Comparison of ENCODE assay signal across 1 cellular context in the genomic region with DNA sequence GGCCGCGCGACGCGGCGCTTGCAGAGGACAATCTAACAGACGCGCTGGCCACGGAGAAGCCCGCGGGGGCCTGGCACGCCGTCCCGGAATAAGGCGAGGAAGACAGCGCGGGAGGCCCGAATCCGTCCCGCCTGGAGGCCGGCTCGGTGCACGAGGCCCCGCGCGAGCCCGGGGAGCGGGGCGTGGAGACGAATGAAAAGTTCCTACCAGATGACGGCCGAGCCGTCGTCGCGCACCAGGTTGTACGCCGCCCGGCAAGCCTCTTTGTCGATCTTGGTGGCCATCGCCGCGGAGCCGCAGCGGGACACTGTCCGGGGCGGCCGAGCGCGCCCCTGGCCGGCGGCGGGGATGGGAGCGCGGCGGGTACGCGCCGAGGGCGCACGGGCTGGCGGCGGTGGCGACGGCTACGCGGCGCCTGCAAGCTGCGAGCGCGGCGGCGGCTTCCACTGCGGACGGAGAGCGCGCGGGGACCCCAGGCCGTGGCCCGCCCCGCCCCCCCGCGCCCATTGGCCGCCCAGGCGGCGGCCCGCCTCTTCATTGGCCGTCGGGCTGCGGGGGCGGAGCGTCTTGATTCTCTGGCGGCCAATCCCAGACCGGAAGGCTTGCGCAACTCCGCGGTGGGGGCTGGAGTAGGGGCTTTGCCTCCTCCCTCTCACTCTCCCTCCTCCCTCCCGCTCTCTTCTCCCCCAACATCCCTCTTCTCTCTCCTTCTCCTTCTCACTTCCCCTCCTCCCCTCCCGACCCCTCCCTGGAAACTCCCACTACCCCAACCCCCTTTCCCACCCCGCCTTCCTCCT.
TF ChIP-seq lines count a peak whose summit lies in the region.

A gene with protein sequence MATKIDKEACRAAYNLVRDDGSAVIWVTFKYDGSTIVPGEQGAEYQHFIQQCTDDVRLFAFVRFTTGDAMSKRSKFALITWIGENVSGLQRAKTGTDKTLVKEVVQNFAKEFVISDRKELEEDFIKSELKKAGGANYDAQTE (minus strand): TSS at position 448 of the 797 bp plus-strand sequence. CDS start 164 bp downstream, at position 284.

TF ChIP-seq in H1, 55 proteins besides CTCF, POLR2A, EP300 and RAD21 (continues in another document):
- TF ChIP-seq SIRT6 (IDR thresholded peaks at IDR 0.05; ENCODE audit: low read length): no peak
- TF ChIP-seq FOSL1 (IDR thresholded peaks at IDR 0.05; ENCODE audit: insufficient read depth, low read depth, low read length): no peak
- no peak for TF ChIP-seq SAP30 (IDR thresholded peaks at IDR 0.05; ENCODE audit: insufficient read depth, insufficient replicate concordance, low read length)
- TF ChIP-seq HDAC6 (IDR thresholded peaks at IDR 0.05; ENCODE audit: low read depth, low read length): no peak
- peak; percentile 92 for TF ChIP-seq EGR1 (IDR thresholded peaks at IDR 0.05; ENCODE audit: borderline replicate concordance, low read depth, low read length)
- 0 out of 2 replicates have a peak, but pooled peaks have one; percentile 2 for TF ChIP-seq YY1 (IDR thresholded peaks at IDR 0.05; ENCODE audit: low read depth, low read length)
- no peak for TF ChIP-seq CTBP2 (IDR thresholded peaks at IDR 0.05; ENCODE audit: borderline replicate concordance, insufficient read depth, insufficient read length, low read length)
- TF ChIP-seq BACH1 (IDR thresholded peaks at IDR 0.05; ENCODE audit: low read length): peak; percentile 41
- TF ChIP-seq KDM4A (IDR thresholded peaks at IDR 0.05; ENCODE audit: low read depth, low read length, severe bottlenecking): peak; percentile 84
- TF ChIP-seq KDM1A (IDR thresholded peaks at IDR 0.05; ENCODE audit: borderline replicate concordance, low read length): no peak
- TF ChIP-seq PHF8 (conservative IDR thresholded peaks at IDR 0.05; ENCODE audit: low read depth, low read length): peak; percentile 60; the same call in 1 of the 2 replicates
- TF ChIP-seq RFX5 (IDR thresholded peaks at IDR 0.05; ENCODE audit: borderline replicate concordance, low read depth, low read length): no peak
- TF ChIP-seq NANOG (IDR thresholded peaks at IDR 0.05; ENCODE audit: insufficient read depth, low read depth, low read length, poor library complexity, severe bottlenecking): no peak
- TF ChIP-seq, protein P1, sequence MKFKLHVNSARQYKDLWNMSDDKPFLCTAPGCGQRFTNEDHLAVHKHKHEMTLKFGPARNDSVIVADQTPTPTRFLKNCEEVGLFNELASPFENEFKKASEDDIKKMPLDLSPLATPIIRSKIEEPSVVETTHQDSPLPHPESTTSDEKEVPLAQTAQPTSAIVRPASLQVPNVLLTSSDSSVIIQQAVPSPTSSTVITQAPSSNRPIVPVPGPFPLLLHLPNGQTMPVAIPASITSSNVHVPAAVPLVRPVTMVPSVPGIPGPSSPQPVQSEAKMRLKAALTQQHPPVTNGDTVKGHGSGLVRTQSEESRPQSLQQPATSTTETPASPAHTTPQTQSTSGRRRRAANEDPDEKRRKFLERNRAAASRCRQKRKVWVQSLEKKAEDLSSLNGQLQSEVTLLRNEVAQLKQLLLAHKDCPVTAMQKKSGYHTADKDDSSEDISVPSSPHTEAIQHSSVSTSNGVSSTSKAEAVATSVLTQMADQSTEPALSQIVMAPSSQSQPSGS (IDR thresholded peaks at IDR 0.05; ENCODE audit: low read length): no peak
- TF ChIP-seq, protein P2, sequence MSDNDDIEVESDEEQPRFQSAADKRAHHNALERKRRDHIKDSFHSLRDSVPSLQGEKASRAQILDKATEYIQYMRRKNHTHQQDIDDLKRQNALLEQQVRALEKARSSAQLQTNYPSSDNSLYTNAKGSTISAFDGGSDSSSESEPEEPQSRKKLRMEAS (IDR thresholded peaks at IDR 0.05): peak; percentile 18; the same call in 1 of the 2 replicates
- TF ChIP-seq RNF2 (IDR thresholded peaks at IDR 0.05; ENCODE audit: borderline replicate concordance, low read depth, low read length, missing control alignments, poor library complexity, severe bottlenecking): peak; percentile 43
- peak; percentile 84 for TF ChIP-seq SP1 (IDR thresholded peaks at IDR 0.05; ENCODE audit: low read depth, low read length)
- no peak for TF ChIP-seq TEAD4 (IDR thresholded peaks at IDR 0.05; ENCODE audit: low read depth, low read length)
- no peak for TF ChIP-seq CBX8 (IDR thresholded peaks at IDR 0.05; ENCODE audit: borderline replicate concordance, low read depth, low read length)
- no peak for TF ChIP-seq TCF12 (IDR thresholded peaks at IDR 0.05; ENCODE audit: low read depth, low read length)
- no peak for TF ChIP-seq BCL11A (IDR thresholded peaks at IDR 0.05; ENCODE audit: low read depth in 2 of 2, low read length in 2 of 2)
- TF ChIP-seq JUND (IDR thresholded peaks at IDR 0.05; ENCODE audit: low read length): no peak
- no peak for TF ChIP-seq JUN (IDR thresholded peaks at IDR 0.05; ENCODE audit: low read depth, low read length)
- TF ChIP-seq GTF2F1 (IDR thresholded peaks at IDR 0.05; ENCODE audit: borderline replicate concordance, low read depth, low read length): no peak
- no peak for TF ChIP-seq SIX5 (IDR thresholded peaks at IDR 0.05; ENCODE audit: low read depth, low read length)
- TF ChIP-seq RXRA (IDR thresholded peaks at IDR 0.05; ENCODE audit: insufficient read depth, low read depth, low read length): no peak
- 0 out of 4 replicates have a peak, but pooled peaks of 1 of the 2 experiments have one; percentile 12 for TF ChIP-seq SIN3A (conservative IDR thresholded peaks at IDR 0.05 in 1 of 2, IDR thresholded peaks at IDR 0.05 in 1 of 2; ENCODE audit: low read depth in 1 of 2, low read length in 2 of 2)
- TF ChIP-seq GABPA (IDR thresholded peaks at IDR 0.05; ENCODE audit: borderline replicate concordance, insufficient read depth, low read length): no peak
- TF ChIP-seq HDAC2 (IDR thresholded peaks at IDR 0.05; ENCODE audit: borderline replicate concordance in 1 of 2, low read depth in 2 of 2, low read length in 2 of 2): no peak; a peak in 1 of 4 replicates
- no peak for TF ChIP-seq MAFK (IDR thresholded peaks at IDR 0.05; ENCODE audit: low read depth, low read length)
- no peak for TF ChIP-seq EZH2 (IDR thresholded peaks at IDR 0.05; ENCODE audit: low read depth, low read length, severe bottlenecking)
- peak; percentile 100 for TF ChIP-seq CEBPB (IDR thresholded peaks at IDR 0.05; ENCODE audit: low read depth, low read length)
- no peak for TF ChIP-seq ZNF274 (IDR thresholded peaks at IDR 0.05; ENCODE audit: borderline replicate concordance, extremely low read depth, low read length)
- TF ChIP-seq SP4 (IDR thresholded peaks at IDR 0.05; ENCODE audit: low read length): no peak
- TF ChIP-seq CHD2 (IDR thresholded peaks at IDR 0.05; ENCODE audit: low read length): no peak
- TF ChIP-seq RBBP5 (IDR thresholded peaks at IDR 0.05; ENCODE audit: borderline replicate concordance, low read depth, low read length): peak; percentile 91; the same call in 1 of the 2 replicates
- TF ChIP-seq, protein P3, sequence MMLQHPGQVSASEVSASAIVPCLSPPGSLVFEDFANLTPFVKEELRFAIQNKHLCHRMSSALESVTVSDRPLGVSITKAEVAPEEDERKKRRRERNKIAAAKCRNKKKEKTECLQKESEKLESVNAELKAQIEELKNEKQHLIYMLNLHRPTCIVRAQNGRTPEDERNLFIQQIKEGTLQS (IDR thresholded peaks at IDR 0.05; ENCODE audit: insufficient read depth, low read depth, low read length): no peak
- TF ChIP-seq TBP (IDR thresholded peaks at IDR 0.05; ENCODE audit: low read depth, low read length): no peak
- no peak for TF ChIP-seq POU5F1 (IDR thresholded peaks at IDR 0.05; ENCODE audit: low read depth, low read length)
- TF ChIP-seq NRF1 (IDR thresholded peaks at IDR 0.05; ENCODE audit: low read depth, low read length): no peak
- no peak for TF ChIP-seq CHD1 (IDR thresholded peaks at IDR 0.05; ENCODE audit: low read depth, low read length)
- peak; percentile 54 for TF ChIP-seq TAF1 (IDR thresholded peaks at IDR 0.05; ENCODE audit: low read depth, low read length)
- TF ChIP-seq, protein P4, sequence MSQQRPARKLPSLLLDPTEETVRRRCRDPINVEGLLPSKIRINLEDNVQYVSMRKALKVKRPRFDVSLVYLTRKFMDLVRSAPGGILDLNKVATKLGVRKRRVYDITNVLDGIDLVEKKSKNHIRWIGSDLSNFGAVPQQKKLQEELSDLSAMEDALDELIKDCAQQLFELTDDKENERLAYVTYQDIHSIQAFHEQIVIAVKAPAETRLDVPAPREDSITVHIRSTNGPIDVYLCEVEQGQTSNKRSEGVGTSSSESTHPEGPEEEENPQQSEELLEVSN (IDR thresholded peaks at IDR 0.05): peak; percentile 60; the same call in 1 of the 2 replicates
- TF ChIP-seq, protein P5, sequence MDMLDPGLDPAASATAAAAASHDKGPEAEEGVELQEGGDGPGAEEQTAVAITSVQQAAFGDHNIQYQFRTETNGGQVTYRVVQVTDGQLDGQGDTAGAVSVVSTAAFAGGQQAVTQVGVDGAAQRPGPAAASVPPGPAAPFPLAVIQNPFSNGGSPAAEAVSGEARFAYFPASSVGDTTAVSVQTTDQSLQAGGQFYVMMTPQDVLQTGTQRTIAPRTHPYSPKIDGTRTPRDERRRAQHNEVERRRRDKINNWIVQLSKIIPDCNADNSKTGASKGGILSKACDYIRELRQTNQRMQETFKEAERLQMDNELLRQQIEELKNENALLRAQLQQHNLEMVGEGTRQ (IDR thresholded peaks at IDR 0.05; ENCODE audit: low read length): no peak
- no peak for TF ChIP-seq KDM5A (IDR thresholded peaks at IDR 0.05; ENCODE audit: low read length)
- 0 out of 2 replicates have a peak, but pooled peaks have one; percentile 41 for TF ChIP-seq POLR2AphosphoS5 (IDR thresholded peaks at IDR 0.05; ENCODE audit: low read depth, low read length)
- TF ChIP-seq CBX5 (IDR thresholded peaks at IDR 0.05; ENCODE audit: low read depth, low read length): no peak
- TF ChIP-seq ASH2L (IDR thresholded peaks at IDR 0.05; ENCODE audit: low read length): peak; percentile 54
- no peak for TF ChIP-seq SRF (IDR thresholded peaks at IDR 0.05; ENCODE audit: low read depth, low read length)
- no peak for TF ChIP-seq BRCA1 (IDR thresholded peaks at IDR 0.05; ENCODE audit: low read depth, low read length)
- TF ChIP-seq TAF7 (optimal IDR thresholded peaks at IDR 0.05; ENCODE audit: borderline replicate concordance, low read depth, low read length): no peak
- no peak for TF ChIP-seq CREB1 (IDR thresholded peaks at IDR 0.05)
- TF ChIP-seq, protein P6, sequence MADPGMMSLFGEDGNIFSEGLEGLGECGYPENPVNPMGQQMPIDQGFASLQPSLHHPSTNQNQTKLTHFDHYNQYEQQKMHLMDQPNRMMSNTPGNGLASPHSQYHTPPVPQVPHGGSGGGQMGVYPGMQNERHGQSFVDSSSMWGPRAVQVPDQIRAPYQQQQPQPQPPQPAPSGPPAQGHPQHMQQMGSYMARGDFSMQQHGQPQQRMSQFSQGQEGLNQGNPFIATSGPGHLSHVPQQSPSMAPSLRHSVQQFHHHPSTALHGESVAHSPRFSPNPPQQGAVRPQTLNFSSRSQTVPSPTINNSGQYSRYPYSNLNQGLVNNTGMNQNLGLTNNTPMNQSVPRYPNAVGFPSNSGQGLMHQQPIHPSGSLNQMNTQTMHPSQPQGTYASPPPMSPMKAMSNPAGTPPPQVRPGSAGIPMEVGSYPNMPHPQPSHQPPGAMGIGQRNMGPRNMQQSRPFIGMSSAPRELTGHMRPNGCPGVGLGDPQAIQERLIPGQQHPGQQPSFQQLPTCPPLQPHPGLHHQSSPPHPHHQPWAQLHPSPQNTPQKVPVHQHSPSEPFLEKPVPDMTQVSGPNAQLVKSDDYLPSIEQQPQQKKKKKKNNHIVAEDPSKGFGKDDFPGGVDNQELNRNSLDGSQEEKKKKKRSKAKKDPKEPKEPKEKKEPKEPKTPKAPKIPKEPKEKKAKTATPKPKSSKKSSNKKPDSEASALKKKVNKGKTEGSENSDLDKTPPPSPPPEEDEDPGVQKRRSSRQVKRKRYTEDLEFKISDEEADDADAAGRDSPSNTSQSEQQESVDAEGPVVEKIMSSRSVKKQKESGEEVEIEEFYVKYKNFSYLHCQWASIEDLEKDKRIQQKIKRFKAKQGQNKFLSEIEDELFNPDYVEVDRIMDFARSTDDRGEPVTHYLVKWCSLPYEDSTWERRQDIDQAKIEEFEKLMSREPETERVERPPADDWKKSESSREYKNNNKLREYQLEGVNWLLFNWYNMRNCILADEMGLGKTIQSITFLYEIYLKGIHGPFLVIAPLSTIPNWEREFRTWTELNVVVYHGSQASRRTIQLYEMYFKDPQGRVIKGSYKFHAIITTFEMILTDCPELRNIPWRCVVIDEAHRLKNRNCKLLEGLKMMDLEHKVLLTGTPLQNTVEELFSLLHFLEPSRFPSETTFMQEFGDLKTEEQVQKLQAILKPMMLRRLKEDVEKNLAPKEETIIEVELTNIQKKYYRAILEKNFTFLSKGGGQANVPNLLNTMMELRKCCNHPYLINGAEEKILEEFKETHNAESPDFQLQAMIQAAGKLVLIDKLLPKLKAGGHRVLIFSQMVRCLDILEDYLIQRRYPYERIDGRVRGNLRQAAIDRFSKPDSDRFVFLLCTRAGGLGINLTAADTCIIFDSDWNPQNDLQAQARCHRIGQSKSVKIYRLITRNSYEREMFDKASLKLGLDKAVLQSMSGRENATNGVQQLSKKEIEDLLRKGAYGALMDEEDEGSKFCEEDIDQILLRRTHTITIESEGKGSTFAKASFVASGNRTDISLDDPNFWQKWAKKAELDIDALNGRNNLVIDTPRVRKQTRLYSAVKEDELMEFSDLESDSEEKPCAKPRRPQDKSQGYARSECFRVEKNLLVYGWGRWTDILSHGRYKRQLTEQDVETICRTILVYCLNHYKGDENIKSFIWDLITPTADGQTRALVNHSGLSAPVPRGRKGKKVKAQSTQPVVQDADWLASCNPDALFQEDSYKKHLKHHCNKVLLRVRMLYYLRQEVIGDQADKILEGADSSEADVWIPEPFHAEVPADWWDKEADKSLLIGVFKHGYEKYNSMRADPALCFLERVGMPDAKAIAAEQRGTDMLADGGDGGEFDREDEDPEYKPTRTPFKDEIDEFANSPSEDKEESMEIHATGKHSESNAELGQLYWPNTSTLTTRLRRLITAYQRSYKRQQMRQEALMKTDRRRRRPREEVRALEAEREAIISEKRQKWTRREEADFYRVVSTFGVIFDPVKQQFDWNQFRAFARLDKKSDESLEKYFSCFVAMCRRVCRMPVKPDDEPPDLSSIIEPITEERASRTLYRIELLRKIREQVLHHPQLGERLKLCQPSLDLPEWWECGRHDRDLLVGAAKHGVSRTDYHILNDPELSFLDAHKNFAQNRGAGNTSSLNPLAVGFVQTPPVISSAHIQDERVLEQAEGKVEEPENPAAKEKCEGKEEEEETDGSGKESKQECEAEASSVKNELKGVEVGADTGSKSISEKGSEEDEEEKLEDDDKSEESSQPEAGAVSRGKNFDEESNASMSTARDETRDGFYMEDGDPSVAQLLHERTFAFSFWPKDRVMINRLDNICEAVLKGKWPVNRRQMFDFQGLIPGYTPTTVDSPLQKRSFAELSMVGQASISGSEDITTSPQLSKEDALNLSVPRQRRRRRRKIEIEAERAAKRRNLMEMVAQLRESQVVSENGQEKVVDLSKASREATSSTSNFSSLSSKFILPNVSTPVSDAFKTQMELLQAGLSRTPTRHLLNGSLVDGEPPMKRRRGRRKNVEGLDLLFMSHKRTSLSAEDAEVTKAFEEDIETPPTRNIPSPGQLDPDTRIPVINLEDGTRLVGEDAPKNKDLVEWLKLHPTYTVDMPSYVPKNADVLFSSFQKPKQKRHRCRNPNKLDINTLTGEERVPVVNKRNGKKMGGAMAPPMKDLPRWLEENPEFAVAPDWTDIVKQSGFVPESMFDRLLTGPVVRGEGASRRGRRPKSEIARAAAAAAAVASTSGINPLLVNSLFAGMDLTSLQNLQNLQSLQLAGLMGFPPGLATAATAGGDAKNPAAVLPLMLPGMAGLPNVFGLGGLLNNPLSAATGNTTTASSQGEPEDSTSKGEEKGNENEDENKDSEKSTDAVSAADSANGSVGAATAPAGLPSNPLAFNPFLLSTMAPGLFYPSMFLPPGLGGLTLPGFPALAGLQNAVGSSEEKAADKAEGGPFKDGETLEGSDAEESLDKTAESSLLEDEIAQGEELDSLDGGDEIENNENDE (IDR thresholded peaks at IDR 0.05; ENCODE audit: insufficient replicate concordance, low read length): no peak
